In genomic region chr17:47324224-47325020, GRCh38 we compare ENCODE assay signal across 8 cellular contexts. TPM values are rescaled to one million over a fixed set of nuclear protein-coding genes. Genes with fewer than 3 reads are reported as not detected.
DNase-seq lines count a peak whose midpoint lies in the region; FAIRE-seq and TF ChIP-seq lines count a peak whose summit lies in the region.

No MANE protein-coding gene starts in this region.

- DNase-seq in GM12892 (ENCODE audit: insufficient read length), result no peak
- peak; percentile 46 for DNase-seq in HCEC 1CT
- DNase-seq in NCI-H1092 (lab: John Stamatoyannopoulos, UW), result peak; percentile 26
- peak; percentile 83 for DNase-seq in UCSD-AML1 (lab: John Stamatoyannopoulos, UW; ENCODE audit: unreplicated experiment)
- peak in 10 of 61 donors; percentile 6 to 55 (median 22) for DNase-seq in caudate nucleus (lab: John Stamatoyannopoulos, UW)
- peak; percentile 77 for DNase-seq in left kidney (ENCODE audit: low read depth, low spot score)
- peak in 2 of 3 experiments; percentile 10 to 32 for DNase-seq in stimulated activated CD4-positive, alpha-beta T cell treated with anti-CD3 and anti-CD28 coated beads, TNF-alpha, amount 100 ng/mL, for 4 hours (ENCODE audit: low read depth in 3 of 3)
- DNase-seq in NCI-H2107 treated with DMSO at 0.1 percent for 48 hours (lab: John Stamatoyannopoulos, UW; ENCODE audit: unreplicated experiment), result no peak

- H3K27ac ChIP-seq in caudate nucleus (ENCODE audit: low read depth, low read length), result peak overlapping the region; percentile 86

- peak; percentile 18 for TF ChIP-seq POLR2A in GM12892 (IDR thresholded peaks at IDR 0.05; ENCODE audit: low read depth, low read length)

- FAIRE-seq in GM12892 (lab: Jason Lieb, UNC), result peak; percentile 83

RNA-seq across cellular contexts. Expression of gene EFCAB13, which starts 0.7 kb away (rescaled TPM):
- 4.5 TPM for polyA plus RNA-seq in GM12892 (2012; ENCODE audit: missing spikeins)

Comparison
In these comparisons a context has a peak if more than half of its experiments do, and no peak if none do; other contexts are left out.
1. DNase-seq: peak in HCEC 1CT (single experiment), NCI-H1092 (single experiment), UCSD-AML1 (single experiment), left kidney (single experiment) and stimulated activated CD4-positive, alpha-beta T cell treated with anti-CD3 and anti-CD28 coated beads, TNF-alpha, amount 100 ng/mL, for 4 hours (2 of 3); none in GM12892 (single experiment) and NCI-H2107 treated with DMSO at 0.1 percent for 48 hours (single experiment).